22 cellular contexts compared by ENCODE assay signal in genomic region chr4:124426279-124426678, GRCh38.
A peak's percentile ranks its signal among the peaks of the same experiment; 100 is the strongest.
DNase-seq lines count a peak whose midpoint lies in the region; ATAC-seq, FAIRE-seq and TF ChIP-seq lines count a peak whose summit lies in the region.
"Had no signal": no experiment of that assay in that cellular context is flagged by ENCODE, and none has a peak within 500 bp of the region (broad histone marks: within the 10 kb centered on the region; RNA-seq: fewer than 3 reads in every experiment).

No MANE protein-coding gene starts in this region.

- POLR2A ChIA-PET in HCT116 (lab: Charles Lee) = no interaction called here
- POLR2A ChIA-PET in H1 (lab: Charles Lee; ENCODE audit: partially characterized antibody) = no interaction called here

- no peaks in the 10 kb centered on the region for H3K23me2 ChIP-seq in H1 (ENCODE audit: low read depth, low read length)

- TF ChIP-seq CTCF in HCT116 (IDR thresholded peaks at IDR 0.05 in 2 of 3, conservative IDR thresholded peaks at IDR 0.05 in 1 of 3; ENCODE audit: borderline replicate concordance in 1 of 3, insufficient read depth in 1 of 3, low read depth in 2 of 3, low read length in 2 of 3) (no peak), RWPE2 (IDR thresholded peaks at IDR 0.05; ENCODE audit: poor library complexity, severe bottlenecking) (no peak), H1 (IDR thresholded peaks at IDR 0.05; ENCODE audit: control extremely low read depth in 1 of 3, insufficient read depth in 1 of 3, low read depth in 1 of 3, low read length in 3 of 3) (no peak)

- no peak for TF ChIP-seq RAD21 in HCT116 (IDR thresholded peaks at IDR 0.05; ENCODE audit: low read depth)
- TF ChIP-seq RAD21 in H1 (IDR thresholded peaks at IDR 0.05 in 1 of 2, conservative IDR thresholded peaks at IDR 0.05 in 1 of 2; ENCODE audit: low read depth in 2 of 2, low read length in 2 of 2) = no peak

- H3K27me3 ChIP-seq in HCT116 (ENCODE audit: insufficient read depth, low read length) (no peaks in the 10 kb centered on the region), RWPE2 (ENCODE audit: insufficient read depth, poor library complexity, severe bottlenecking) (no peaks in the 10 kb centered on the region), H1 (replicated peaks in 1 of 4; ENCODE audit: control insufficient read depth in 3 of 4, extremely low read depth in 1 of 4, insufficient read depth in 3 of 4, low read length in 3 of 4) (no peaks in the 10 kb centered on the region; a peak in 1 of 7 replicates)
- H3K27me3 ChIP-seq: BE2C had no signal

- TF ChIP-seq EP300 in H1 (IDR thresholded peaks at IDR 0.05; ENCODE audit: borderline replicate concordance in 1 of 2, low read depth in 2 of 2, low read length in 2 of 2) = no peak

- H3K4me1 ChIP-seq in HCT116 (ENCODE audit: control insufficient read depth in 1 of 2, insufficient read depth in 2 of 2, low read length in 2 of 2) (no peaks in the 10 kb centered on the region), RWPE2 (ENCODE audit: insufficient read depth, poor library complexity, severe bottlenecking) (peaks cover 52% of the 10 kb centered on the region), H1 (replicated peaks in 1 of 4; ENCODE audit: control insufficient read depth in 3 of 4, insufficient read depth in 4 of 4, low read length in 3 of 4) (peaks cover 0 to 4% (median 0%) of the 10 kb centered on the region in 4 experiments; a peak in 1 of 7 replicates)

- no peak overlapping the region for H4K91ac ChIP-seq in H1 (replicated peaks; ENCODE audit: insufficient read length, low read length)

- no peak overlapping the region for H2BK120ac ChIP-seq in H1 (replicated peaks; ENCODE audit: low read depth, low read length)

- no peak overlapping the region for H3K56ac ChIP-seq in H1 (replicated peaks; ENCODE audit: insufficient read length, low read depth, low read length)

- H3K9me3 ChIP-seq in HCT116 (ENCODE audit: control insufficient read depth in 1 of 2, insufficient read depth in 1 of 2, low read depth in 1 of 2, low read length in 2 of 2) (no peaks in the 10 kb centered on the region), RWPE2 (ENCODE audit: severe bottlenecking) (no peaks in the 10 kb centered on the region), H1 (ENCODE audit: insufficient read depth in 2 of 2, low read depth in 1 of 2, low read length in 1 of 2) (no peaks in the 10 kb centered on the region)
- H3K9me3 ChIP-seq: BE2C had no signal

- DNase-seq in HCT116 (ENCODE audit: low read depth, low spot score) = no peak
- DNase-seq in RWPE2 (ENCODE audit: low spot score) = no peak
- DNase-seq in H1 (ENCODE audit: low read depth in 1 of 2, low spot score in 2 of 2) = no peak
- no peak for DNase-seq in T-helper 9 cell
- DNase-seq in islet precursor cell = no peak
- DNase-seq in NCI-H2081 (lab: John Stamatoyannopoulos, UW) = no peak
- DNase-seq: BE2C, Calu3, H9, HFFc6, KBM-7, MV-4-11, NCI-H1105, NCI-H1436 treated with DMSO at 0.1 percent for 48 hours, NCI-H187 treated with DMSO at 0.1 percent for 48 hours, NCI-H2107, NCI-H446, NCI-H524 treated with DMSO at 0.1 percent for 48 hours, NCI-H82, RPMI8226, SHP77 had no signal

- H3K36me3 ChIP-seq in HCT116 (ENCODE audit: control insufficient read depth in 1 of 2, insufficient read depth in 2 of 2, low read length in 2 of 2) = no peaks in the 10 kb centered on the region
- H3K36me3 ChIP-seq in RWPE2 (ENCODE audit: low read depth) = no peaks in the 10 kb centered on the region
- H3K36me3 ChIP-seq in H1 (ENCODE audit: control insufficient read depth in 2 of 4, insufficient read depth in 4 of 4, low read length in 3 of 4) = no peaks in the 10 kb centered on the region
- H3K36me3 ChIP-seq: BE2C had no signal

- H2BK20ac ChIP-seq in H1 (ENCODE audit: low read length) = no peak overlapping the region

- H3K4me2 ChIP-seq in HCT116 (ENCODE audit: low read length) = no peak overlapping the region
- no peak overlapping the region for H3K4me2 ChIP-seq in H1 (ENCODE audit: insufficient read depth in 1 of 2, low read depth in 2 of 2, low read length in 2 of 2)

- TF ChIP-seq POLR2A in HCT116 (IDR thresholded peaks at IDR 0.05; ENCODE audit: borderline replicate concordance, extremely low read depth, insufficient read depth, insufficient read length) (no peak), H1 (IDR thresholded peaks at IDR 0.05; ENCODE audit: control extremely low read depth in 1 of 2, low read depth in 2 of 2, low read length in 2 of 2) (no peak)

- H2BK15ac ChIP-seq in H1 (ENCODE audit: low read length) = no peak overlapping the region

- ATAC-seq in HCT116 = peak; percentile 53; the same call in 1 of the 2 replicates
- ATAC-seq in RWPE2 (ENCODE audit: low read depth) = no peak
- no peak for ATAC-seq in GM21723 (IDR thresholded peaks at IDR 0.05; ENCODE audit: unreplicated experiment)

- H3K79me2 ChIP-seq in HCT116 (ENCODE audit: insufficient read depth, low read length) (no peaks in the 10 kb centered on the region), H1 (ENCODE audit: control insufficient read depth in 1 of 2, insufficient read depth in 2 of 2, low read length in 2 of 2) (no peaks in the 10 kb centered on the region)

- H3K18ac ChIP-seq in H1 (ENCODE audit: extremely low read depth, low read length) = no peak overlapping the region

- H3K9ac ChIP-seq in HCT116 (ENCODE audit: low read length) = no peak overlapping the region
- H3K9ac ChIP-seq in H1 (replicated peaks in 1 of 4; ENCODE audit: extremely low read depth in 1 of 4, low read depth in 3 of 4, low read length in 3 of 4) = no peak overlapping the region

- no peak overlapping the region for H3K4ac ChIP-seq in H1 (replicated peaks; ENCODE audit: insufficient read length, low read depth, low read length)

- no peak overlapping the region for H4K5ac ChIP-seq in H1 (ENCODE audit: insufficient read length, low read depth, low read length)

- no peak overlapping the region for H2BK12ac ChIP-seq in H1 (ENCODE audit: low read depth, low read length)

- H3K4me3 ChIP-seq in HCT116 (replicated peaks in 1 of 2; ENCODE audit: low read depth in 1 of 2, low read length in 2 of 2) = no peak overlapping the region
- no peak overlapping the region for H3K4me3 ChIP-seq in RWPE2 (ENCODE audit: severe bottlenecking)
- no peak overlapping the region for H3K4me3 ChIP-seq in H1 (ENCODE audit: extremely low read depth in 1 of 4, insufficient read depth in 2 of 4, low read depth in 3 of 4, low read length in 4 of 4)

- no peak overlapping the region for H2AFZ ChIP-seq in HCT116 (ENCODE audit: low read depth, low read length, poor library complexity, severe bottlenecking)
- peak overlapping the region; percentile 95; the same call in 1 of the 2 replicates for H2AFZ ChIP-seq in H1 (ENCODE audit: low read length)

- 6% methylated on average over 1 of the region's 1 CpG; no CpG with 5 or more reads in 1 of the 2 experiments for WGBS in H1 (ENCODE audit: extremely low coverage in 1 of 2, insufficient coverage in 1 of 2, insufficient read length in 1 of 2, insufficient replicate concordance in 2 of 2, low coverage in 1 of 2, low lambda C conversion rate in 2 of 2, missing lambda C conversion rate in 1 of 2), 2 experiments

- intact Hi-C loops in HCT116 (cut with micrococcal nuclease) = no loop called here

- RAD21 ChIA-PET in HCT116 (lab: Charles Lee; ENCODE audit: low non-redundant PET in 1 of 2, low total read pairs in 2 of 2, uncharacterized antibody in 2 of 2, unreplicated experiment in 2 of 2) = no interaction called here

- H2AK5ac ChIP-seq in H1 (ENCODE audit: low read depth, low read length) = no peak overlapping the region

- no peaks in the 10 kb centered on the region for H4K20me1 ChIP-seq in HCT116 (ENCODE audit: insufficient read depth)
- H4K20me1 ChIP-seq in H1 (replicated peaks in 1 of 2; ENCODE audit: control insufficient read depth in 1 of 2, insufficient read depth in 2 of 2, low read length in 2 of 2) = no peaks in the 10 kb centered on the region

- no peak overlapping the region for H4K8ac ChIP-seq in H1 (ENCODE audit: extremely low read depth, insufficient read depth, low read length)

- H3K14ac ChIP-seq in H1 (ENCODE audit: insufficient read length) = no peak overlapping the region

- CTCF ChIA-PET in HCT116 (lab: Charles Lee) = no interaction called here
- CTCF ChIA-PET in H1 (lab: Charles Lee; ENCODE audit: partially characterized antibody) = no interaction called here

- no peaks in the 10 kb centered on the region for H3K79me1 ChIP-seq in H1 (ENCODE audit: low read depth, low read length)

- no peak overlapping the region for H2BK5ac ChIP-seq in H1 (ENCODE audit: low read depth, low read length)

- FAIRE-seq in H1 (lab: Jason Lieb, UNC) = peak; percentile 7

- no peak overlapping the region for H3K23ac ChIP-seq in H1 (ENCODE audit: insufficient read length)

- H3K27ac ChIP-seq in HCT116 (ENCODE audit: low read depth, low read length) (no peak overlapping the region), RWPE2 (ENCODE audit: poor library complexity, severe bottlenecking) (peak overlapping the region; percentile 96), H1 (ENCODE audit: low read depth, low read length) (no peak overlapping the region)

- H3K9me2 ChIP-seq in HCT116 (ENCODE audit: insufficient read depth) = no peaks in the 10 kb centered on the region

- BruUV-seq in HCT116 (replicated peaks; lab: Mats Ljungman, UMichigan) = no TSS peak

TF ChIP-seq in HCT116, 20 proteins besides CTCF, POLR2A, EP300 and RAD21:
- TF ChIP-seq SP1 (IDR thresholded peaks at IDR 0.05; ENCODE audit: low read depth) = no peak

TF ChIP-seq in H1, 55 proteins besides CTCF, POLR2A, EP300 and RAD21 (continues in another document):
- TF ChIP-seq KDM5A (IDR thresholded peaks at IDR 0.05; ENCODE audit: low read length) (no peak), CHD2 (IDR thresholded peaks at IDR 0.05; ENCODE audit: low read length) (no peak), KDM1A (IDR thresholded peaks at IDR 0.05; ENCODE audit: borderline replicate concordance, low read length) (no peak), MAX (IDR thresholded peaks at IDR 0.05) (no peak), ATF3 (IDR thresholded peaks at IDR 0.05; ENCODE audit: insufficient read depth, low read depth, low read length) (0 out of 2 replicates have a peak, but pooled peaks have one; percentile 9), POLR2AphosphoS5 (IDR thresholded peaks at IDR 0.05; ENCODE audit: low read depth, low read length) (no peak), SIX5 (IDR thresholded peaks at IDR 0.05; ENCODE audit: low read depth, low read length) (peak; percentile 64)

Comparison
In these comparisons a context has a peak if more than half of its experiments do, and no peak if none do; other contexts are left out.
1. Of the 16 proteins assayed by ChIP-seq in both H1 and HCT116: peak only in H1: ATF3; only in HCT116: none; in both: none; in neither: 15.